In the genomic region with DNA sequence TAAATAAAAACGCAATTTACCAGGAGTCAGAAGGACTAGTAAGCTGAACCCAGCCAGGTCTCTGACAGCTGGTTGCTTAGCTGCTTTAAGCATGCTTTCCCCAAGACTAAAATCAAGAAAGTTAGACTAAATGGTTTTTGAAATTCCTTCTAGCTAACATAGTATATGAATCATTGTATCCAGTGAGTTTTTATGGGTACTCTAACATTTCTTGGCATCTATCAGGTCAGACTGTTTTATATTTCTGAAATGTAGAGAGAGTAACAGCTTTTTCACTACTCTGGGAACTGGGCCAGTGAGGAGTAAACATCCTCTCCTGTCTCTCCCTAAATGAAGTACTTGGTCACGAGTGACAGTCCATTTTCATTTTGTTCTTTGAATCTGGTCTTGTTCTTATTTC, we compare ENCODE assay signal across 9 cellular contexts. TPM values are rescaled to one million over a fixed set of nuclear protein-coding genes. Genes with fewer than 3 reads are reported as not detected.
DNase-seq lines count a peak whose midpoint lies in the region; TF ChIP-seq lines count a peak whose summit lies in the region.
"Had no signal": no experiment of that assay in that cellular context is flagged by ENCODE, and none has a peak within 500 bp of the region (broad histone marks: within the 10 kb centered on the region; RNA-seq: fewer than 3 reads in every experiment).

No MANE protein-coding gene starts in this region.

- WGBS in mesodermal cell (ENCODE audit: insufficient coverage in 2 of 2), 2 experiments, result 93 to 100% methylated on average over 1 of the region's 2 CpGs

- H3K27ac ChIP-seq in mesodermal cell (ENCODE audit: low read depth, low read length, severe bottlenecking), result peak overlapping the region; percentile 31

- H3K4me3 ChIP-seq in cardiac fibroblast (replicated peaks in 1 of 2; ENCODE audit: low read depth in 2 of 2, low read length in 2 of 2), result peak overlapping the region in 1 of 2 donors; percentile 0
- H3K4me3 ChIP-seq in mesodermal cell (ENCODE audit: extremely low read depth, insufficient read depth, low read length, poor library complexity, severe bottlenecking), result no peak overlapping the region
- H3K4me3 ChIP-seq: skin epidermis had no signal

- DNase-seq in ACHN, result peak; percentile 68
- DNase-seq in NCI-H1092 treated with DMSO at 0.1 percent for 48 hours (lab: John Stamatoyannopoulos, UW), result peak; percentile 91
- peak; percentile 88 to 90 for DNase-seq in cardiac fibroblast (ENCODE audit: low read depth in 2 of 2)
- no peak for DNase-seq in T-helper 9 cell
- no peak for DNase-seq in NCI-H187 treated with DMSO at 0.1 percent for 48 hours (lab: John Stamatoyannopoulos, UW)
- DNase-seq in SIG-M5 treated with dmso at 0.1 percent for 504 hours (lab: John Stamatoyannopoulos, UW; ENCODE audit: unreplicated experiment), result no peak
- DNase-seq in NCI-H187 (lab: John Stamatoyannopoulos, UW), result no peak

- peaks cover 8% of the 10 kb centered on the region for H3K36me3 ChIP-seq in mesodermal cell (ENCODE audit: control insufficient read depth, insufficient read depth, low read length)

- no peak for TF ChIP-seq CTCF in cardiac fibroblast (IDR thresholded peaks at IDR 0.05; ENCODE audit: low read depth, low read length)

- peaks cover 17% of the 10 kb centered on the region for H3K9me3 ChIP-seq in mesodermal cell (ENCODE audit: control insufficient read depth, low read length)

- in situ Hi-C loops in ACHN (cut with HindIII; ENCODE audit: low pct_ligation_motif_present, low pct_unique_long_range_greater_than_20kb, low sequenced_read_pairs), result no loop called here

- H3K4me1 ChIP-seq in mesodermal cell (ENCODE audit: control insufficient read depth, insufficient read depth, low read length, poor library complexity, severe bottlenecking), result peaks cover 3% of the 10 kb centered on the region

RNA-seq across cellular contexts. Expression of gene PKN2, which starts 47.4 kb away (rescaled TPM):
- polyA plus RNA-seq in mesodermal cell (2013, experiment 1 of 2), result 43.8 TPM
- 55.8 TPM for polyA plus RNA-seq in mesodermal cell (2013, experiment 2 of 2)

Comparison
In these comparisons a context has a peak if more than half of its experiments do, and no peak if none do; other contexts are left out.
1. DNase-seq: peak in ACHN (single experiment), NCI-H1092 treated with DMSO at 0.1 percent for 48 hours (single experiment) and cardiac fibroblast (2 of 2); none in T-helper 9 cell (single experiment), NCI-H187 treated with DMSO at 0.1 percent for 48 hours (single experiment), SIG-M5 treated with dmso at 0.1 percent for 504 hours (single experiment) and NCI-H187 (0 of 2).